1 cellular context compared by ENCODE assay signal in genomic region chrX:154541896-154542722, GRCh38.
TF ChIP-seq lines count a peak whose summit lies in the region.

No MANE protein-coding gene starts in this region.

TF ChIP-seq in HepG2, 621 proteins besides CTCF, POLR2A, EP300 and RAD21 (continued from another document):
- peak; percentile 69; the same call in 1 of the 2 replicates for TF ChIP-seq ARID5B (CRISPR knock-in tag; IDR thresholded peaks at IDR 0.05)
- TF ChIP-seq, protein P1, sequence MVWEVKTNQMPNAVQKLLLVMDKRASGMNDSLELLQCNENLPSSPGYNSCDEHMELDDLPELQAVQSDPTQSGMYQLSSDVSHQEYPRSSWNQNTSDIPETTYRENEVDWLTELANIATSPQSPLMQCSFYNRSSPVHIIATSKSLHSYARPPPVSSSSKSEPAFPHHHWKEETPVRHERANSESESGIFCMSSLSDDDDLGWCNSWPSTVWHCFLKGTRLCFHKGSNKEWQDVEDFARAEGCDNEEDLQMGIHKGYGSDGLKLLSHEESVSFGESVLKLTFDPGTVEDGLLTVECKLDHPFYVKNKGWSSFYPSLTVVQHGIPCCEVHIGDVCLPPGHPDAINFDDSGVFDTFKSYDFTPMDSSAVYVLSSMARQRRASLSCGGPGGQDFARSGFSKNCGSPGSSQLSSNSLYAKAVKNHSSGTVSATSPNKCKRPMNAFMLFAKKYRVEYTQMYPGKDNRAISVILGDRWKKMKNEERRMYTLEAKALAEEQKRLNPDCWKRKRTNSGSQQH (CRISPR knock-in tag; IDR thresholded peaks at IDR 0.05; ENCODE audit: low read depth) = no peak
- TF ChIP-seq HOXA3 (CRISPR knock-in tag; IDR thresholded peaks at IDR 0.05) = peak; percentile 70; the same call in 1 of the 2 replicates
- peak; percentile 96 for TF ChIP-seq TFAP4 (IDR thresholded peaks at IDR 0.05; ENCODE audit: borderline replicate concordance, low read depth)
- peak; percentile 63; the same call in 1 of the 2 replicates for TF ChIP-seq ZNF772 (CRISPR knock-in tag; IDR thresholded peaks at IDR 0.05)
- peak; percentile 65 for TF ChIP-seq HNF4A (CRISPR knock-in tag; IDR thresholded peaks at IDR 0.05)
- peak; percentile 91 for TF ChIP-seq NR2F6 (IDR thresholded peaks at IDR 0.05)
- peak; percentile 91 for TF ChIP-seq NR2F6 (CRISPR knock-in tag; IDR thresholded peaks at IDR 0.05)
- TF ChIP-seq NFYC (CRISPR knock-in tag; IDR thresholded peaks at IDR 0.05) = peak; percentile 38
- peak; percentile 13; the same call in 1 of the 2 replicates for TF ChIP-seq RBFOX2 (IDR thresholded peaks at IDR 0.05; ENCODE audit: low read depth, low read length)
- TF ChIP-seq ETV5 (CRISPR knock-in tag; IDR thresholded peaks at IDR 0.05; ENCODE audit: borderline replicate concordance) = peak; percentile 60; the same call in 1 of the 2 replicates
- TF ChIP-seq ZNF264 (CRISPR knock-in tag; IDR thresholded peaks at IDR 0.05) = peak; percentile 51; the same call in 1 of the 2 replicates
- TF ChIP-seq KDM2A (CRISPR knock-in tag; IDR thresholded peaks at IDR 0.05; ENCODE audit: borderline replicate concordance, low read depth) = peak; percentile 34; the same call in 1 of the 2 replicates
- TF ChIP-seq ZNF256 (CRISPR knock-in tag; conservative IDR thresholded peaks at IDR 0.05) = 0 out of 2 replicates have a peak, but pooled peaks have one; percentile 21
- 0 out of 2 replicates have a peak, but pooled peaks have one; percentile 36 for TF ChIP-seq TP53 (CRISPR knock-in tag; conservative IDR thresholded peaks at IDR 0.05)
- TF ChIP-seq CREB1 (IDR thresholded peaks at IDR 0.05) = peak; percentile 34; the same call in 1 of the 2 replicates
- no peak for TF ChIP-seq CREB1 (CRISPR knock-in tag; IDR thresholded peaks at IDR 0.05)
- 0 out of 2 replicates have a peak, but pooled peaks have one; percentile 40 for TF ChIP-seq SP4 (CRISPR knock-in tag; IDR thresholded peaks at IDR 0.05)
TF ChIP-seq in HepG2: peak in this region for 111.
